ENCODE assay signal across 8 cellular contexts in the genomic region with DNA sequence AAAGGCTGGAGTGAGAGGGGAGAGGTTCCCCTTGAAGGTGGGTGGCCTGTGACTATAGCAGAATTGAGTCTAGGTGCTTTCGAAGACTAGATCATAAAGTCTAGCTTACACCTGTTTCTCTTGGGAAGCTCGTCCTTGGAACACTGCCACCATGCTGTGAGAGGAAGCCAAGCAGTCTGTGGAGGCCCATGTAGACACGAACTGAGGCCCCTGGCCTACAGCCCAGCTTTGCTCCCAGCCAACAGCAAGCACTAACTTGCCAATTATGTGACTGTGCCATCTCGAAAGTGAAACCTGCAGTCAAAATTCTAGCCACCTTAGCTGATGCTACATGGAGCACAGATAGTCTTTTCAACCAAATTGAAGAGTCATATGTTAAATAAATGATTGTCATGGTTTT.
DNase-seq lines count a peak whose midpoint lies in the region; ATAC-seq and TF ChIP-seq lines count a peak whose summit lies in the region.

No MANE protein-coding gene starts in this region.

- CTCF ChIA-PET in Calu3 (lab: Charles Lee) = interaction anchor here (1.1 kb wide), 1 partner anchor 175 kb away, joined by 3 read pairs; no protein-coding TSS in a partner anchor

- no peak for TF ChIP-seq EP300 in transverse colon (IDR thresholded peaks at IDR 0.05; ENCODE audit: low read depth)

- DNase-seq in Calu3 = peak; percentile 27
- peak; percentile 68 for DNase-seq in RWPE2 (ENCODE audit: low spot score)
- DNase-seq in head of caudate nucleus = peak in 40 of 42 donors; percentile 4 to 71 (median 52)
- DNase-seq in transverse colon = peak; percentile 65
- DNase-seq in activated CD8-positive, alpha-beta memory T cell treated with anti-CD3 and anti-CD28 coated beads for 24 hours = no peak
- no peak for DNase-seq in superior temporal gyrus (ENCODE audit: extremely low spot score)

- no peaks in the 10 kb centered on the region for H3K27me3 Mint-ChIP-seq in Calu3 (ENCODE audit: unreplicated experiment)

- H3K36me3 Mint-ChIP-seq in Calu3 (ENCODE audit: insufficient read depth, unreplicated experiment) = no peaks in the 10 kb centered on the region

- in situ Hi-C loops in transverse colon (cut with MboI; ENCODE audit: low pct_ligation_motif_present in 1 of 4, low pct_unique_long_range_greater_than_20kb in 1 of 4, low sequenced_read_pairs in 3 of 4) = no loop called here

- H3K4me3 ChIP-seq in RWPE2 (ENCODE audit: severe bottlenecking) (no peak overlapping the region), transverse colon (no peak overlapping the region)

- ATAC-seq in GM19328 (IDR thresholded peaks at IDR 0.05; ENCODE audit: unreplicated experiment) (peak; percentile 74), HG03457 (IDR thresholded peaks at IDR 0.05; ENCODE audit: unreplicated experiment) (peak; percentile 89), RWPE2 (ENCODE audit: low read depth) (peak; percentile 90)

- BruUV-seq in Calu3 (replicated peaks; lab: Mats Ljungman, UMichigan) = no TSS peak

- TF ChIP-seq POLR2A in transverse colon (IDR thresholded peaks at IDR 0.05) = no peak

- no peak overlapping the region for H3K27ac ChIP-seq in RWPE2 (ENCODE audit: poor library complexity, severe bottlenecking)
- no peak overlapping the region for H3K27ac ChIP-seq in transverse colon

- H3K27me3 ChIP-seq in RWPE2 (ENCODE audit: insufficient read depth, poor library complexity, severe bottlenecking) = no peaks in the 10 kb centered on the region
- no peaks in the 10 kb centered on the region for H3K27me3 ChIP-seq in transverse colon

- TF ChIP-seq CTCF in Calu3 (IDR thresholded peaks at IDR 0.05; ENCODE audit: unreplicated experiment) (no peak), RWPE2 (IDR thresholded peaks at IDR 0.05; ENCODE audit: poor library complexity, severe bottlenecking) (peak; percentile 41), transverse colon (IDR thresholded peaks at IDR 0.05) (peak in 1 of 5 experiments; percentile 18)

- H3K9me3 Mint-ChIP-seq in Calu3 (ENCODE audit: low read depth, unreplicated experiment) = no peaks in the 10 kb centered on the region

- WGBS in transverse colon (ENCODE audit: low coverage in 1 of 2), 2 donors = 32% methylated on average over 4 of the region's 4 CpGs; no CpG with 5 or more reads in 1 of the 2 donors

- H3K4me1 Mint-ChIP-seq in Calu3 (ENCODE audit: low read depth, unreplicated experiment) = no peaks in the 10 kb centered on the region

- H3K4me1 ChIP-seq in RWPE2 (ENCODE audit: insufficient read depth, poor library complexity, severe bottlenecking) (peaks cover 3% of the 10 kb centered on the region), transverse colon (no peaks in the 10 kb centered on the region)

- no peak overlapping the region for H3K4me3 Mint-ChIP-seq in Calu3 (ENCODE audit: low read depth, unreplicated experiment)

- no peaks in the 10 kb centered on the region for H3K9me3 ChIP-seq in RWPE2 (ENCODE audit: severe bottlenecking)
- no peaks in the 10 kb centered on the region for H3K9me3 ChIP-seq in transverse colon

- no peaks in the 10 kb centered on the region for H3K36me3 ChIP-seq in RWPE2 (ENCODE audit: low read depth)
- H3K36me3 ChIP-seq in transverse colon = no peaks in the 10 kb centered on the region

- H3K27ac Mint-ChIP-seq in Calu3 (ENCODE audit: unreplicated experiment) = no peak overlapping the region

- intact Hi-C loops in Calu3 (cut with micrococcal nuclease; ENCODE audit: unreplicated experiment) (no loop called here), head of caudate nucleus (cut with DNase I) (no loop called here), transverse colon (cut with DNase I; ENCODE audit: low total_unique reads) (no loop called here)

Comparison
In these comparisons a context has a peak if more than half of its experiments do, and no peak if none do; other contexts are left out.
1. DNase-seq: peak in Calu3 (single experiment), RWPE2 (single experiment), head of caudate nucleus (40 of 42) and transverse colon (single experiment); none in activated CD8-positive, alpha-beta memory T cell treated with anti-CD3 and anti-CD28 coated beads for 24 hours (single experiment) and superior temporal gyrus (single experiment).
2. Peak in every context shown above with its lines, with median percentiles within 50 percentile points of each other: ATAC-seq.